8 cellular contexts compared by ENCODE assay signal in genomic region chr12:116257213-116257612, GRCh38. TPM values are rescaled to one million over a fixed set of nuclear protein-coding genes. Genes with fewer than 3 reads are reported as not detected.
DNase-seq lines count a peak whose midpoint lies in the region; ATAC-seq and TF ChIP-seq lines count a peak whose summit lies in the region.

No MANE protein-coding gene starts in this region.

- WGBS in SK-N-SH (ENCODE audit: low lambda C conversion rate), result 57% methylated on average over 3 of the region's 3 CpGs
- WGBS in sigmoid colon, 2 donors, result 11 to 39% methylated on average over 3 of the region's 3 CpGs

- ATAC-seq in HG03139 (IDR thresholded peaks at IDR 0.05; ENCODE audit: unreplicated experiment), result no peak

- H3K27ac ChIP-seq in SK-N-SH (ENCODE audit: low read depth in 2 of 2, low read length in 1 of 2), result peak overlapping the region; percentile 24 to 38; a peak in 3 of 4 replicates
- peak overlapping the region; percentile 7 for H3K27ac ChIP-seq in left ventricle myocardium inferior (replicated peaks)
- peak overlapping the region; percentile 27 to 47 (median 39) for H3K27ac ChIP-seq in sigmoid colon

- no peak overlapping the region for H3K27ac Mint-ChIP-seq in activated T-helper 1 cell treated with anti-CD3 and anti-CD28 coated beads, Interleukin-12 subunit alpha, Interleukin-12 subunit beta, Interleukin-2, Interleukin-4 antibody, amounts not matched to agents 30 ng/mL and 10 ng/mL and 1 ng/mL, durations not matched to agents 14 hours and 24 hours and 36 hours

- no peaks in the 10 kb centered on the region for H3K27me3 ChIP-seq in SK-N-SH (ENCODE audit: insufficient read depth)
- H3K27me3 ChIP-seq in left ventricle myocardium inferior (ENCODE audit: low read depth), result no peaks in the 10 kb centered on the region
- H3K27me3 ChIP-seq in sigmoid colon, result no peaks in the 10 kb centered on the region

- no peak overlapping the region for H3K4me3 ChIP-seq in SK-N-SH (ENCODE audit: low read depth in 2 of 2, low read length in 1 of 2)
- H3K4me3 ChIP-seq in left ventricle myocardium inferior, result no peak overlapping the region
- no peak overlapping the region for H3K4me3 ChIP-seq in sigmoid colon

- CTCF ChIA-PET in SK-N-SH (lab: Yijun Ruan, JAX), result interaction anchor here (0.9 kb wide), 1 partner anchor 9 kb away, joined by 4 read pairs; no protein-coding TSS in a partner anchor

- H3K4me2 ChIP-seq in SK-N-SH, result no peak overlapping the region

- H3K4me1 Mint-ChIP-seq in activated T-helper 1 cell treated with anti-CD3 and anti-CD28 coated beads, Interleukin-12 subunit alpha, Interleukin-12 subunit beta, Interleukin-2, Interleukin-4 antibody, amounts not matched to agents 30 ng/mL and 10 ng/mL and 1 ng/mL, durations not matched to agents 14 hours and 24 hours and 36 hours (ENCODE audit: low read depth), result peaks cover 34% of the 10 kb centered on the region

- TF ChIP-seq CTCF in SK-N-SH (IDR thresholded peaks at IDR 0.05) (no peak), left ventricle myocardium inferior (IDR thresholded peaks at IDR 0.05; ENCODE audit: borderline replicate concordance) (no peak), sigmoid colon (IDR thresholded peaks at IDR 0.05) (no peak), GM13977 (IDR thresholded peaks at IDR 0.05; ENCODE audit: extremely low read depth, insufficient read depth, missing control alignments) (no peak)

- H3K9me2 ChIP-seq in SK-N-SH, result no peaks in the 10 kb centered on the region

- H3K27me3 Mint-ChIP-seq in activated T-helper 1 cell treated with anti-CD3 and anti-CD28 coated beads, Interleukin-12 subunit alpha, Interleukin-12 subunit beta, Interleukin-2, Interleukin-4 antibody, amounts not matched to agents 30 ng/mL and 10 ng/mL and 1 ng/mL, durations not matched to agents 14 hours and 24 hours and 36 hours (ENCODE audit: insufficient read depth), result no peaks in the 10 kb centered on the region

- H3K79me2 ChIP-seq in SK-N-SH (ENCODE audit: insufficient read depth), result peaks cover 100% of the 10 kb centered on the region

- H3K36me3 ChIP-seq in SK-N-SH (replicated peaks in 1 of 2; ENCODE audit: control insufficient read depth in 1 of 2, insufficient read depth in 2 of 2, low read length in 1 of 2) (peaks cover 0 to 11% of the 10 kb centered on the region in 2 experiments), left ventricle myocardium inferior (no peaks in the 10 kb centered on the region), sigmoid colon (no peaks in the 10 kb centered on the region)

- H3K9me3 Mint-ChIP-seq in activated T-helper 1 cell treated with anti-CD3 and anti-CD28 coated beads, Interleukin-12 subunit alpha, Interleukin-12 subunit beta, Interleukin-2, Interleukin-4 antibody, amounts not matched to agents 30 ng/mL and 10 ng/mL and 1 ng/mL, durations not matched to agents 14 hours and 24 hours and 36 hours, result peaks cover 5% of the 10 kb centered on the region

- H2AFZ ChIP-seq in SK-N-SH (ENCODE audit: low read depth), result no peak overlapping the region

- in situ Hi-C loops in GM13977 (cut with MboI; ENCODE audit: low pct_unique_long_range_greater_than_20kb, low sequenced_read_pairs, unreplicated experiment), result loop anchor here (25.0 kb wide), 1 partner anchor 855 kb away; no protein-coding TSS in a partner anchor

- peaks cover 2% of the 10 kb centered on the region for H3K36me3 Mint-ChIP-seq in activated T-helper 1 cell treated with anti-CD3 and anti-CD28 coated beads, Interleukin-12 subunit alpha, Interleukin-12 subunit beta, Interleukin-2, Interleukin-4 antibody, amounts not matched to agents 30 ng/mL and 10 ng/mL and 1 ng/mL, durations not matched to agents 14 hours and 24 hours and 36 hours (ENCODE audit: low read depth)

- TF ChIP-seq EP300 in SK-N-SH (IDR thresholded peaks at IDR 0.05; ENCODE audit: borderline replicate concordance in 1 of 2, low read depth in 1 of 2, low read length in 1 of 2), result no peak
- no peak for TF ChIP-seq EP300 in sigmoid colon (IDR thresholded peaks at IDR 0.05)

- TF ChIP-seq POLR2A in sigmoid colon (IDR thresholded peaks at IDR 0.05), result no peak

- TF ChIP-seq RAD21 in SK-N-SH (IDR thresholded peaks at IDR 0.05; ENCODE audit: low read length), result no peak

- peaks cover 12 to 29% of the 10 kb centered on the region in 2 experiments for H3K4me1 ChIP-seq in SK-N-SH (ENCODE audit: control insufficient read depth in 1 of 2, insufficient read depth in 2 of 2, low read depth in 1 of 2, low read length in 1 of 2)
- H3K4me1 ChIP-seq in left ventricle myocardium inferior, result peaks cover 70% of the 10 kb centered on the region
- H3K4me1 ChIP-seq in sigmoid colon, result peaks cover 0 to 71% (median 52%) of the 10 kb centered on the region in 4 donors

- DNase-seq in H4 (ENCODE audit: low spot score), result peak; percentile 39
- DNase-seq in SK-N-SH, result no peak
- DNase-seq in left ventricle myocardium inferior, result no peak
- no peak for DNase-seq in sigmoid colon
- DNase-seq in hippocampal formation (lab: John Stamatoyannopoulos, UW), result no peak
- no peak for DNase-seq in activated T-helper 1 cell treated with anti-CD3 and anti-CD28 coated beads, Interleukin-12 subunit alpha, Interleukin-12 subunit beta, Interleukin-2, Interleukin-4 antibody, amounts not matched to agents 30 ng/mL and 10 ng/mL and 1 ng/mL, durations not matched to agents 14 hours and 24 hours and 36 hours (ENCODE audit: low spot score)
- no peak for DNase-seq in GM13977 (ENCODE audit: low spot score)

- H3K9ac ChIP-seq in SK-N-SH, result no peak overlapping the region

- H4K20me1 ChIP-seq in SK-N-SH (ENCODE audit: insufficient read depth), result peaks cover 100% of the 10 kb centered on the region

- intact Hi-C loops in left ventricle myocardium inferior (cut with micrococcal nuclease), result no loop called here
- intact Hi-C loops in sigmoid colon (cut with DNase I), result no loop called here
- intact Hi-C loops in activated T-helper 1 cell treated with anti-CD3 and anti-CD28 coated beads, Interleukin-12 subunit alpha, Interleukin-12 subunit beta, Interleukin-2, Interleukin-4 antibody, amounts not matched to agents 30 ng/mL and 10 ng/mL and 1 ng/mL, durations not matched to agents 14 hours and 24 hours and 36 hours (cut with micrococcal nuclease), result no loop called here

- no peaks in the 10 kb centered on the region for H3K9me3 ChIP-seq in SK-N-SH
- H3K9me3 ChIP-seq in left ventricle myocardium inferior (replicated peaks), result no peaks in the 10 kb centered on the region
- H3K9me3 ChIP-seq in sigmoid colon, result no peaks in the 10 kb centered on the region

- H3K4me3 Mint-ChIP-seq in activated T-helper 1 cell treated with anti-CD3 and anti-CD28 coated beads, Interleukin-12 subunit alpha, Interleukin-12 subunit beta, Interleukin-2, Interleukin-4 antibody, amounts not matched to agents 30 ng/mL and 10 ng/mL and 1 ng/mL, durations not matched to agents 14 hours and 24 hours and 36 hours, result no peak overlapping the region

- POLR2A ChIA-PET in SK-N-SH (lab: Yijun Ruan, JAX), result no interaction called here

- H3F3A ChIP-seq in SK-N-SH (replicated peaks; ENCODE audit: insufficient read depth), result peaks cover 16% of the 10 kb centered on the region

TF ChIP-seq in SK-N-SH, 30 proteins besides CTCF, POLR2A, EP300 and RAD21:
- TF ChIP-seq USF2 (IDR thresholded peaks at IDR 0.05; ENCODE audit: borderline replicate concordance, low read depth, low read length) (no peak), ELF1 (IDR thresholded peaks at IDR 0.05) (0 out of 2 replicates have a peak, but pooled peaks have one; percentile 11)

RNA-seq across cellular contexts. Expression of gene MED13L, which starts 20.3 kb away (rescaled TPM):
- 19.7 and 21.7 TPM in 2 replicates for total RNA-seq in H4 (2014; rRNA removed; shearing (Covaris generic))
- polyA plus RNA-seq in SK-N-SH (2012; rRNA removed) (17.1 and 26.3 TPM in 2 replicates), sigmoid colon (10 to 100 TPM; 12.5 to 26.3 (median 12.6) TPM)
- 18.4 and 19.1 TPM in 2 replicates for polyA plus RNA-seq in SK-N-SH (2012; cell fraction: cytosol; rRNA removed)
- 24.4 and 38.6 TPM in 2 replicates for polyA plus RNA-seq in SK-N-SH (2012; cell fraction: nucleus; rRNA removed)
- total RNA-seq in left ventricle myocardium inferior (55.0 TPM), sigmoid colon (100 to 1,000 TPM; 151 to 246 (median 213) TPM)
- total RNA-seq in activated T-helper 1 cell treated with anti-CD3 and anti-CD28 coated beads, Interleukin-12 subunit alpha, Interleukin-12 subunit beta, Interleukin-2, Interleukin-4 antibody, amounts not matched to agents 30 ng/mL and 10 ng/mL and 1 ng/mL, durations not matched to agents 14 hours and 24 hours and 36 hours, result 65.5 and 66.1 TPM in 2 replicates
